In genomic region chr7:117112640-117113039, GRCh38 we compare ENCODE assay signal across 17 cellular contexts.
"Had no signal": no experiment of that assay in that cellular context is flagged by ENCODE, and none has a peak within 500 bp of the region (broad histone marks: within the 10 kb centered on the region; RNA-seq: fewer than 3 reads in every experiment).

No MANE protein-coding gene starts in this region.

- DNase-seq: activated CD4-positive, alpha-beta T cell treated with anti-CD3 and anti-CD28 coated beads, Interleukin-2, amount 50 U/mL, for 4 hours; activated effector memory CD4-positive, alpha-beta T cell treated with Interleukin-2 at 50 U/mL for 16 hours; activated T-cell treated with anti-CD3 and anti-CD28 coated beads, Interleukin-2, amount 50 U/mL, for 24 hours; amniotic stem cell; body of pancreas; dermis blood vessel endothelial cell; hypothalamus; kidney glomerular epithelial cell; midbrain; retina; stimulated activated CD4-positive, alpha-beta T cell treated with anti-CD3 and anti-CD28 coated beads, Interleukin-4, amount 100 ng/mL, for 1 hour; stimulated activated CD8-positive, alpha-beta memory T cell treated with anti-CD3 and anti-CD28 coated beads, Interleukin-4, amount 100 ng/mL, for 48 hours; testis had no signal

- H3K27me3 Mint-ChIP-seq: activated T-cell treated with anti-CD3 and anti-CD28 coated beads, Interleukin-2, amount 50 U/mL, for 24 hours; stimulated activated naive CD8-positive, alpha-beta T cell treated with anti-CD3 and anti-CD28 coated beads, Interleukin-15, Interleukin-2, amounts not matched to agents 100 ng/mL and 50 ng/mL, for 24 hours had no signal

- ATAC-seq: activated CD4-positive, CD25-positive, alpha-beta regulatory T cell treated with anti-CD3 and anti-CD28 coated beads, Interleukin-2, amount 50 U/mL, for 24 hours; activated naive CD4-positive, alpha-beta T cell treated with anti-CD3 and anti-CD28 coated beads, Interleukin-2, amount 50 U/mL, for 72 hours; body of pancreas; esophagus mucosa had no signal

- H3K4me3 Mint-ChIP-seq: activated T-cell treated with anti-CD3 and anti-CD28 coated beads, Interleukin-2, amount 50 U/mL, for 24 hours; stimulated activated naive CD8-positive, alpha-beta T cell treated with anti-CD3 and anti-CD28 coated beads, Interleukin-15, Interleukin-2, amounts not matched to agents 100 ng/mL and 50 ng/mL, for 24 hours had no signal

- H3K27ac Mint-ChIP-seq: activated naive CD4-positive, alpha-beta T cell treated with anti-CD3 and anti-CD28 coated beads, Interleukin-2, amount 50 U/mL, for 72 hours; activated T-cell treated with anti-CD3 and anti-CD28 coated beads, Interleukin-2, amount 50 U/mL, for 24 hours; stimulated activated naive CD8-positive, alpha-beta T cell treated with anti-CD3 and anti-CD28 coated beads, Interleukin-15, Interleukin-2, amounts not matched to agents 100 ng/mL and 50 ng/mL, for 24 hours had no signal

- H3K9me3 Mint-ChIP-seq: activated T-cell treated with anti-CD3 and anti-CD28 coated beads, Interleukin-2, amount 50 U/mL, for 24 hours had no signal
